In the genomic region with DNA sequence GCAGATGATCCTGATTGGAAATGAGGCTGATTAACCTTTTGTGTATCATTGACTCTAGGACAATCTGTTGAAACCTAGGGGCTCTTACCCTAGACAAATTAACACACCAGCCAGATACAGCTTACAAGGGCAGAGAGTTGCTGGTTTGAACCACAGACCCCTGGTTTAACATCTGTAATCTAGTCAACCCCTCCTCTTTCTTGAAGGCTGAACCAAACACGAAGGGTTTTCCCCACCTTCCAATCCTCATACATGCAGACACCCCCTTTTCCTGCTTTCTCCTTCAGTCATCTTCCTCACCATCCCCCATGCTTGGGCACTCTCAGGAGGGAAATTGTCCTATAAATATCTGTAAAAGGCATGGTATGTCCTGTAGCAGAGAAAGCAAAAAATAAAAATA, we compare ENCODE assay signal across 1 cellular context.
TF ChIP-seq lines count a peak whose summit lies in the region.

No MANE protein-coding gene starts in this region.

TF ChIP-seq in H1, 55 proteins besides CTCF, POLR2A, EP300 and RAD21 (continued from another document):
- TF ChIP-seq, protein P1, sequence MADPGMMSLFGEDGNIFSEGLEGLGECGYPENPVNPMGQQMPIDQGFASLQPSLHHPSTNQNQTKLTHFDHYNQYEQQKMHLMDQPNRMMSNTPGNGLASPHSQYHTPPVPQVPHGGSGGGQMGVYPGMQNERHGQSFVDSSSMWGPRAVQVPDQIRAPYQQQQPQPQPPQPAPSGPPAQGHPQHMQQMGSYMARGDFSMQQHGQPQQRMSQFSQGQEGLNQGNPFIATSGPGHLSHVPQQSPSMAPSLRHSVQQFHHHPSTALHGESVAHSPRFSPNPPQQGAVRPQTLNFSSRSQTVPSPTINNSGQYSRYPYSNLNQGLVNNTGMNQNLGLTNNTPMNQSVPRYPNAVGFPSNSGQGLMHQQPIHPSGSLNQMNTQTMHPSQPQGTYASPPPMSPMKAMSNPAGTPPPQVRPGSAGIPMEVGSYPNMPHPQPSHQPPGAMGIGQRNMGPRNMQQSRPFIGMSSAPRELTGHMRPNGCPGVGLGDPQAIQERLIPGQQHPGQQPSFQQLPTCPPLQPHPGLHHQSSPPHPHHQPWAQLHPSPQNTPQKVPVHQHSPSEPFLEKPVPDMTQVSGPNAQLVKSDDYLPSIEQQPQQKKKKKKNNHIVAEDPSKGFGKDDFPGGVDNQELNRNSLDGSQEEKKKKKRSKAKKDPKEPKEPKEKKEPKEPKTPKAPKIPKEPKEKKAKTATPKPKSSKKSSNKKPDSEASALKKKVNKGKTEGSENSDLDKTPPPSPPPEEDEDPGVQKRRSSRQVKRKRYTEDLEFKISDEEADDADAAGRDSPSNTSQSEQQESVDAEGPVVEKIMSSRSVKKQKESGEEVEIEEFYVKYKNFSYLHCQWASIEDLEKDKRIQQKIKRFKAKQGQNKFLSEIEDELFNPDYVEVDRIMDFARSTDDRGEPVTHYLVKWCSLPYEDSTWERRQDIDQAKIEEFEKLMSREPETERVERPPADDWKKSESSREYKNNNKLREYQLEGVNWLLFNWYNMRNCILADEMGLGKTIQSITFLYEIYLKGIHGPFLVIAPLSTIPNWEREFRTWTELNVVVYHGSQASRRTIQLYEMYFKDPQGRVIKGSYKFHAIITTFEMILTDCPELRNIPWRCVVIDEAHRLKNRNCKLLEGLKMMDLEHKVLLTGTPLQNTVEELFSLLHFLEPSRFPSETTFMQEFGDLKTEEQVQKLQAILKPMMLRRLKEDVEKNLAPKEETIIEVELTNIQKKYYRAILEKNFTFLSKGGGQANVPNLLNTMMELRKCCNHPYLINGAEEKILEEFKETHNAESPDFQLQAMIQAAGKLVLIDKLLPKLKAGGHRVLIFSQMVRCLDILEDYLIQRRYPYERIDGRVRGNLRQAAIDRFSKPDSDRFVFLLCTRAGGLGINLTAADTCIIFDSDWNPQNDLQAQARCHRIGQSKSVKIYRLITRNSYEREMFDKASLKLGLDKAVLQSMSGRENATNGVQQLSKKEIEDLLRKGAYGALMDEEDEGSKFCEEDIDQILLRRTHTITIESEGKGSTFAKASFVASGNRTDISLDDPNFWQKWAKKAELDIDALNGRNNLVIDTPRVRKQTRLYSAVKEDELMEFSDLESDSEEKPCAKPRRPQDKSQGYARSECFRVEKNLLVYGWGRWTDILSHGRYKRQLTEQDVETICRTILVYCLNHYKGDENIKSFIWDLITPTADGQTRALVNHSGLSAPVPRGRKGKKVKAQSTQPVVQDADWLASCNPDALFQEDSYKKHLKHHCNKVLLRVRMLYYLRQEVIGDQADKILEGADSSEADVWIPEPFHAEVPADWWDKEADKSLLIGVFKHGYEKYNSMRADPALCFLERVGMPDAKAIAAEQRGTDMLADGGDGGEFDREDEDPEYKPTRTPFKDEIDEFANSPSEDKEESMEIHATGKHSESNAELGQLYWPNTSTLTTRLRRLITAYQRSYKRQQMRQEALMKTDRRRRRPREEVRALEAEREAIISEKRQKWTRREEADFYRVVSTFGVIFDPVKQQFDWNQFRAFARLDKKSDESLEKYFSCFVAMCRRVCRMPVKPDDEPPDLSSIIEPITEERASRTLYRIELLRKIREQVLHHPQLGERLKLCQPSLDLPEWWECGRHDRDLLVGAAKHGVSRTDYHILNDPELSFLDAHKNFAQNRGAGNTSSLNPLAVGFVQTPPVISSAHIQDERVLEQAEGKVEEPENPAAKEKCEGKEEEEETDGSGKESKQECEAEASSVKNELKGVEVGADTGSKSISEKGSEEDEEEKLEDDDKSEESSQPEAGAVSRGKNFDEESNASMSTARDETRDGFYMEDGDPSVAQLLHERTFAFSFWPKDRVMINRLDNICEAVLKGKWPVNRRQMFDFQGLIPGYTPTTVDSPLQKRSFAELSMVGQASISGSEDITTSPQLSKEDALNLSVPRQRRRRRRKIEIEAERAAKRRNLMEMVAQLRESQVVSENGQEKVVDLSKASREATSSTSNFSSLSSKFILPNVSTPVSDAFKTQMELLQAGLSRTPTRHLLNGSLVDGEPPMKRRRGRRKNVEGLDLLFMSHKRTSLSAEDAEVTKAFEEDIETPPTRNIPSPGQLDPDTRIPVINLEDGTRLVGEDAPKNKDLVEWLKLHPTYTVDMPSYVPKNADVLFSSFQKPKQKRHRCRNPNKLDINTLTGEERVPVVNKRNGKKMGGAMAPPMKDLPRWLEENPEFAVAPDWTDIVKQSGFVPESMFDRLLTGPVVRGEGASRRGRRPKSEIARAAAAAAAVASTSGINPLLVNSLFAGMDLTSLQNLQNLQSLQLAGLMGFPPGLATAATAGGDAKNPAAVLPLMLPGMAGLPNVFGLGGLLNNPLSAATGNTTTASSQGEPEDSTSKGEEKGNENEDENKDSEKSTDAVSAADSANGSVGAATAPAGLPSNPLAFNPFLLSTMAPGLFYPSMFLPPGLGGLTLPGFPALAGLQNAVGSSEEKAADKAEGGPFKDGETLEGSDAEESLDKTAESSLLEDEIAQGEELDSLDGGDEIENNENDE (IDR thresholded peaks at IDR 0.05; ENCODE audit: insufficient replicate concordance, low read length), result no peak
- TF ChIP-seq EGR1 (IDR thresholded peaks at IDR 0.05; ENCODE audit: borderline replicate concordance, low read depth, low read length), result no peak
- TF ChIP-seq MAFK (IDR thresholded peaks at IDR 0.05; ENCODE audit: low read depth, low read length), result no peak
- TF ChIP-seq, protein P2, sequence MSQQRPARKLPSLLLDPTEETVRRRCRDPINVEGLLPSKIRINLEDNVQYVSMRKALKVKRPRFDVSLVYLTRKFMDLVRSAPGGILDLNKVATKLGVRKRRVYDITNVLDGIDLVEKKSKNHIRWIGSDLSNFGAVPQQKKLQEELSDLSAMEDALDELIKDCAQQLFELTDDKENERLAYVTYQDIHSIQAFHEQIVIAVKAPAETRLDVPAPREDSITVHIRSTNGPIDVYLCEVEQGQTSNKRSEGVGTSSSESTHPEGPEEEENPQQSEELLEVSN (IDR thresholded peaks at IDR 0.05), result no peak
